In the genomic region with DNA sequence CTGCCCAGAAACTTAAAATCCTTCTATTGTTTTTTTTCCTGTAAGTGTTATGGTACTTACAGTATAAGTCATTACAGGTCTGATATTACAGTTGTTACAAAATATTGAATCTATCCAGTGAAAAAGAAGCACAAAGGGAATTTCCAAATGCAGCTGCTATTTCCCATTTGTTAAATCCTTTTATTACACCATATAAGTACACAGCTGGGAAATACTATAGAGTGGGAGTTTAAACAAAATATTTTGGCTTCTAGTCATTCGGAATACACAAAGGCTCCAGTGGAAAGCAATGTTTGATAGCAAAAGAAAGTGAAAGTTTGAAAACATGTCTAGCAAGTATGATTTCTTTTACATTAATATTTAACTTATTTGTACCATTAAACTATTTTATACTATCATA, we compare ENCODE assay signal across 19 cellular contexts.
DNase-seq lines count a peak whose midpoint lies in the region; ATAC-seq, FAIRE-seq and TF ChIP-seq lines count a peak whose summit lies in the region.
"Had no signal": no experiment of that assay in that cellular context is flagged by ENCODE, and none has a peak within 500 bp of the region (broad histone marks: within the 10 kb centered on the region; RNA-seq: fewer than 3 reads in every experiment).

No MANE protein-coding gene starts in this region.

- peak overlapping the region; percentile 7 to 81 (median 66) for H3K27ac Mint-ChIP-seq in nephron

- no peaks in the 10 kb centered on the region for H3K9me3 Mint-ChIP-seq in nephron

- H3K36me3 Mint-ChIP-seq in nephron (ENCODE audit: low read depth), result peaks cover 8% of the 10 kb centered on the region

- no peaks in the 10 kb centered on the region for H3K9me3 ChIP-seq in KOPT-K1 (ENCODE audit: insufficient read depth, low read length, poor library complexity, severe bottlenecking)
- no peaks in the 10 kb centered on the region for H3K9me3 ChIP-seq in HAP-1
- H3K9me3 ChIP-seq: BLaER1 treated with 17β-estradiol and CSF1 and Interleukin-3, amounts not matched to agents 10 nM and 100 nM; SJSA1 had no signal

- H3K4me3 ChIP-seq in HAP-1, result no peak overlapping the region
- H3K4me3 ChIP-seq: BLaER1 treated with 17β-estradiol and CSF1 and Interleukin-3, amounts not matched to agents 10 nM and 100 nM; SJSA1 had no signal

- H3K27me3 ChIP-seq in HAP-1 (ENCODE audit: low read depth), result no peaks in the 10 kb centered on the region
- H3K27me3 ChIP-seq: BLaER1 treated with 17β-estradiol and CSF1 and Interleukin-3, amounts not matched to agents 10 nM and 100 nM; SJSA1 had no signal

- peaks cover 23% of the 10 kb centered on the region for H3K4me1 Mint-ChIP-seq in nephron

- H3K4me1 ChIP-seq in HAP-1, result no peaks in the 10 kb centered on the region
- H3K4me1 ChIP-seq: BLaER1 treated with 17β-estradiol and CSF1 and Interleukin-3, amounts not matched to agents 10 nM and 100 nM had no signal

- no peak for TF ChIP-seq CTCF in nephron (IDR thresholded peaks at IDR 0.05; ENCODE audit: unreplicated experiment in 3 of 3)

- ATAC-seq in GM19023 (IDR thresholded peaks at IDR 0.05; ENCODE audit: unreplicated experiment), result no peak
- no peak for ATAC-seq in GM21381 (IDR thresholded peaks at IDR 0.05; ENCODE audit: unreplicated experiment)

- peak; percentile 11 for DNase-seq in ACHN
- no peak for DNase-seq in GM19238 (ENCODE audit: insufficient read length, low spot score)
- DNase-seq in HAP-1 (ENCODE audit: low spot score in 2 of 2), result no peak
- DNase-seq: HCEC 1CT, NCI-H1092, NCI-H146, NCI-H2081, NCI-H510A treated with DMSO at 0.1 percent for 48 hours, NCI-H82 had no signal

- H3K36me3 ChIP-seq in KOPT-K1 (ENCODE audit: insufficient read depth, low read length), result no peaks in the 10 kb centered on the region
- no peaks in the 10 kb centered on the region for H3K36me3 ChIP-seq in HAP-1 (replicated peaks)
- H3K36me3 ChIP-seq: BLaER1 treated with 17β-estradiol and CSF1 and Interleukin-3, amounts not matched to agents 10 nM and 100 nM; SJSA1 had no signal

- peak; percentile 82 for FAIRE-seq in endometrium (lab: Jason Lieb, UNC)
- FAIRE-seq: GM19239, HTR-8/SVneo had no signal

- H3K27me3 Mint-ChIP-seq in nephron (ENCODE audit: low read depth), result no peaks in the 10 kb centered on the region

- H3K27ac ChIP-seq in KOPT-K1 (ENCODE audit: low read depth, low read length, poor library complexity, severe bottlenecking), result peak overlapping the region; percentile 89
- H3K27ac ChIP-seq: BLaER1 treated with 17β-estradiol and CSF1 and Interleukin-3, amounts not matched to agents 10 nM and 100 nM; HL-60; SJSA1 had no signal

- in situ Hi-C loops in ACHN (cut with HindIII; ENCODE audit: low pct_ligation_motif_present, low pct_unique_long_range_greater_than_20kb, low sequenced_read_pairs), result no loop called here
- in situ Hi-C loops in HAP-1 (cut with MboI; ENCODE audit: low sequenced_read_pairs), result no loop called here

- no peak overlapping the region for H3K4me3 Mint-ChIP-seq in nephron
